In the genomic region with DNA sequence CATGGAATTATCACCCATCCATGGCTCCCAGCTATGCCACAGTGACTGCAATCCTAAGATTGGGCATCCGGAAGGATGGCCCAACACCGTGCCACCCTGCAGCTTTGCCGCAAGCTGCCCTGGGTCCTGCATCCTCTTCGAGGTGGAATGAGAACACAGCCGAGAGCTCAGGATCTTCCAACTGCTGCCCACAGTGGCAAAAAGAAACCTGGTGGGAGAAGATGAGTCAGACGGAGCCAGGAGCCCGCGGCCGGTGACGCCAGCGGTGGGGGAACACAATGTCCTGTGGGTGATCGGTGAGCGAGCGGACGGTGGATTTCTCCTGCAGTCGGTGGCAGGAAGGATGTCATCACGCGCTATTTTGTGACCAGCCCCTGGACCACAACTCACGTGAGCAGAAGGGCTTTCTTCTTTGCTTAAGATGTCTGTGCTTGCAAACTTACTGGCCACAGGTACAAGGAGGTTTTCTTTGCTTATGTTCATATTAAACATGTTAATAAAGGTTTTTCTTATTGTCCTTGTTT, we compare ENCODE assay signal across 8 cellular contexts. TPM values are rescaled to one million over a fixed set of nuclear protein-coding genes. Genes with fewer than 3 reads are reported as not detected.
DNase-seq lines count a peak whose midpoint lies in the region; ATAC-seq lines count a peak whose summit lies in the region.

No MANE protein-coding gene starts in this region.

- H3K9ac ChIP-seq in muscle layer of colon (ENCODE audit: low read length): peak overlapping the region; percentile 52

- H3K27ac ChIP-seq in cingulate gyrus (ENCODE audit: low read depth, low read length) (peak overlapping the region; percentile 88), muscle layer of colon (ENCODE audit: low read depth, low read length) (peak overlapping the region; percentile 90)

- H3K36me3 Mint-ChIP-seq in activated CD4-positive, alpha-beta T cell treated with anti-CD3 and anti-CD28 coated beads, Interleukin-2, amount 10 ng/mL, durations not matched to agents 24 days and 14 days (ENCODE audit: low read depth): peaks cover 6% of the 10 kb centered on the region
- no peaks in the 10 kb centered on the region for H3K36me3 Mint-ChIP-seq in stimulated activated memory B cell treated with anti-CD40 and anti-IgM and Interleukin-4, amounts not matched to agents 10 μg/mL and 1 μg/mL and 100 μg/mL, for 72 hours

- no peaks in the 10 kb centered on the region for H3K27me3 ChIP-seq in muscle layer of colon (ENCODE audit: control insufficient read depth in 1 of 2, insufficient read depth in 2 of 2, low read length in 2 of 2)

- ATAC-seq in GM18520 (IDR thresholded peaks at IDR 0.05; ENCODE audit: unreplicated experiment): peak; percentile 18
- peak; percentile 52 for ATAC-seq in stimulated activated memory B cell treated with anti-CD40 and anti-IgM and Interleukin-4, amounts not matched to agents 10 μg/mL and 1 μg/mL and 100 μg/mL, for 72 hours
- no peak for ATAC-seq in HG02973 (IDR thresholded peaks at IDR 0.05; ENCODE audit: unreplicated experiment)

- peak overlapping the region; percentile 100 for H3K27ac Mint-ChIP-seq in activated CD4-positive, alpha-beta T cell treated with anti-CD3 and anti-CD28 coated beads, Interleukin-2, amount 10 ng/mL, durations not matched to agents 24 days and 14 days
- peak overlapping the region; percentile 97 for H3K27ac Mint-ChIP-seq in stimulated activated memory B cell treated with anti-CD40 and anti-IgM and Interleukin-4, amounts not matched to agents 10 μg/mL and 1 μg/mL and 100 μg/mL, for 72 hours

- no peaks in the 10 kb centered on the region for H3K36me3 ChIP-seq in muscle layer of colon (ENCODE audit: insufficient read depth, low read length)

- H3K4me3 Mint-ChIP-seq in activated CD4-positive, alpha-beta T cell treated with anti-CD3 and anti-CD28 coated beads, Interleukin-2, amount 10 ng/mL, durations not matched to agents 24 days and 14 days: peak overlapping the region; percentile 92
- peak overlapping the region; percentile 83 for H3K4me3 Mint-ChIP-seq in stimulated activated memory B cell treated with anti-CD40 and anti-IgM and Interleukin-4, amounts not matched to agents 10 μg/mL and 1 μg/mL and 100 μg/mL, for 72 hours

- H3K4me1 Mint-ChIP-seq in activated CD4-positive, alpha-beta T cell treated with anti-CD3 and anti-CD28 coated beads, Interleukin-2, amount 10 ng/mL, durations not matched to agents 24 days and 14 days: peaks cover 67% of the 10 kb centered on the region
- peaks cover 74% of the 10 kb centered on the region for H3K4me1 Mint-ChIP-seq in stimulated activated memory B cell treated with anti-CD40 and anti-IgM and Interleukin-4, amounts not matched to agents 10 μg/mL and 1 μg/mL and 100 μg/mL, for 72 hours

- intact Hi-C loops in activated CD4-positive, alpha-beta T cell treated with anti-CD3 and anti-CD28 coated beads, Interleukin-2, amount 10 ng/mL, durations not matched to agents 24 days and 14 days (cut with micrococcal nuclease): loop anchor here (1.0 kb wide), 2 partner anchors 9 to 20 kb away; partner anchors contain the start of gene CD7

- peak; percentile 62 for DNase-seq in MV-4-11 (lab: John Stamatoyannopoulos, UW)
- peak; percentile 96 for DNase-seq in activated CD4-positive, alpha-beta T cell treated with anti-CD3 and anti-CD28 coated beads, Interleukin-2, amount 10 ng/mL, durations not matched to agents 24 days and 14 days
- DNase-seq in NCI-H1436 (lab: John Stamatoyannopoulos, UW): no peak

- no peaks in the 10 kb centered on the region for H3K9me3 ChIP-seq in muscle layer of colon (ENCODE audit: low read length)

- H3K27me3 Mint-ChIP-seq in activated CD4-positive, alpha-beta T cell treated with anti-CD3 and anti-CD28 coated beads, Interleukin-2, amount 10 ng/mL, durations not matched to agents 24 days and 14 days: peaks cover 2% of the 10 kb centered on the region
- H3K27me3 Mint-ChIP-seq in stimulated activated memory B cell treated with anti-CD40 and anti-IgM and Interleukin-4, amounts not matched to agents 10 μg/mL and 1 μg/mL and 100 μg/mL, for 72 hours: no peaks in the 10 kb centered on the region

- no peaks in the 10 kb centered on the region for H3K9me3 Mint-ChIP-seq in activated CD4-positive, alpha-beta T cell treated with anti-CD3 and anti-CD28 coated beads, Interleukin-2, amount 10 ng/mL, durations not matched to agents 24 days and 14 days
- H3K9me3 Mint-ChIP-seq in stimulated activated memory B cell treated with anti-CD40 and anti-IgM and Interleukin-4, amounts not matched to agents 10 μg/mL and 1 μg/mL and 100 μg/mL, for 72 hours: no peaks in the 10 kb centered on the region

- H3K4me3 ChIP-seq in muscle layer of colon (ENCODE audit: low read depth in 1 of 2, low read length in 2 of 2): peak overlapping the region; percentile 6 to 48

- H3K4me1 ChIP-seq in muscle layer of colon (ENCODE audit: insufficient read depth, low read length): peaks cover 33% of the 10 kb centered on the region

RNA-seq across cellular contexts. Expression of gene CD7, which starts 20.1 kb away (rescaled TPM):
- total RNA-seq in activated CD4-positive, alpha-beta T cell treated with anti-CD3 and anti-CD28 coated beads, Interleukin-2, amount 10 ng/mL, durations not matched to agents 24 days and 14 days: 413 and 415 TPM in 2 replicates

RNA-seq across cellular contexts. Expression of gene CSNK1D, which starts 23.8 kb away (rescaled TPM):
- 137 and 146 TPM in 2 replicates for total RNA-seq in activated CD4-positive, alpha-beta T cell treated with anti-CD3 and anti-CD28 coated beads, Interleukin-2, amount 10 ng/mL, durations not matched to agents 24 days and 14 days

RNA-seq across cellular contexts. Expression of gene SECTM1, which starts 36.2 kb away (rescaled TPM):
- total RNA-seq in activated CD4-positive, alpha-beta T cell treated with anti-CD3 and anti-CD28 coated beads, Interleukin-2, amount 10 ng/mL, durations not matched to agents 24 days and 14 days: 4.3 and 4.6 TPM in 2 replicates
